Comparison of ENCODE assay signal across 10 cellular contexts in genomic region chr17:38728290-38728831, GRCh38. TPM values are rescaled to one million over a fixed set of nuclear protein-coding genes. Genes with fewer than 3 reads are reported as not detected.
DNase-seq lines count a peak whose midpoint lies in the region; ATAC-seq and TF ChIP-seq lines count a peak whose summit lies in the region.
"Had no signal": no experiment of that assay in that cellular context is flagged by ENCODE, and none has a peak within 500 bp of the region (broad histone marks: within the 10 kb centered on the region; RNA-seq: fewer than 3 reads in every experiment).

No MANE protein-coding gene starts in this region.

- no peak overlapping the region for H3K27ac ChIP-seq in vagina

- TF ChIP-seq CTCF in GM12872 (IDR thresholded peaks at IDR 0.05; ENCODE audit: insufficient read depth, low read depth, low read length), result 0 out of 3 replicates have a peak, but pooled peaks have one; percentile 1
- TF ChIP-seq CTCF in vagina (IDR thresholded peaks at IDR 0.05), result no peak

- intact Hi-C loops in vagina (cut with DNase I), result no loop called here

- H3K27me3 ChIP-seq in vagina, result no peaks in the 10 kb centered on the region

- DNase-seq in T-helper 22 cell (ENCODE audit: low read depth), result peak; percentile 62
- peak; percentile 59 for DNase-seq in activated naive CD8-positive, alpha-beta T cell treated with anti-CD3 and anti-CD28 coated beads for 36 hours
- DNase-seq in stimulated activated CD4-positive, alpha-beta T cell treated with anti-CD3 and anti-CD28 coated beads, TNF-alpha, amount 100 ng/mL, for 4 hours (ENCODE audit: low read depth in 3 of 3), result peak in 2 of 3 experiments; percentile 69 to 70
- no peak for DNase-seq in EL
- no peak for DNase-seq in vagina (ENCODE audit: extremely low spot score in 2 of 2)
- DNase-seq: left ventricle myocardium superior, NCI-H524 had no signal

- H3K27ac Mint-ChIP-seq in activated naive CD8-positive, alpha-beta T cell treated with anti-CD3 and anti-CD28 coated beads for 36 hours, result peak overlapping the region; percentile 98

- peaks cover 0 to 12% of the 10 kb centered on the region in 2 donors for H3K36me3 ChIP-seq in vagina

- H3K9me3 ChIP-seq in vagina, result no peaks in the 10 kb centered on the region

- H3K27me3 Mint-ChIP-seq in activated naive CD8-positive, alpha-beta T cell treated with anti-CD3 and anti-CD28 coated beads for 36 hours, result peaks cover 4% of the 10 kb centered on the region

- TF ChIP-seq POLR2A in vagina (IDR thresholded peaks at IDR 0.05), result no peak

- ATAC-seq in GM18517 (IDR thresholded peaks at IDR 0.05; ENCODE audit: unreplicated experiment), result no peak
- ATAC-seq in GM21576 (IDR thresholded peaks at IDR 0.05; ENCODE audit: unreplicated experiment), result no peak
- ATAC-seq: left ventricle myocardium superior had no signal

- H3K36me3 Mint-ChIP-seq in activated naive CD8-positive, alpha-beta T cell treated with anti-CD3 and anti-CD28 coated beads for 36 hours, result peaks cover 38% of the 10 kb centered on the region

- H3K4me3 ChIP-seq in vagina, result no peak overlapping the region

- H3K4me1 ChIP-seq in vagina, result peaks cover 42% of the 10 kb centered on the region

- peaks cover 5% of the 10 kb centered on the region for H3K9me3 Mint-ChIP-seq in activated naive CD8-positive, alpha-beta T cell treated with anti-CD3 and anti-CD28 coated beads for 36 hours

- peaks cover 63% of the 10 kb centered on the region for H3K4me1 Mint-ChIP-seq in activated naive CD8-positive, alpha-beta T cell treated with anti-CD3 and anti-CD28 coated beads for 36 hours

- H3K4me3 Mint-ChIP-seq in activated naive CD8-positive, alpha-beta T cell treated with anti-CD3 and anti-CD28 coated beads for 36 hours, result peak overlapping the region; percentile 71

RNA-seq across cellular contexts. Expression of gene CISD3, which starts 1.8 kb away (rescaled TPM):
- total RNA-seq in activated naive CD8-positive, alpha-beta T cell treated with anti-CD3 and anti-CD28 coated beads for 36 hours, result 10 to 100 TPM; 54.3 to 57.4 TPM
- 12.8 TPM for total RNA-seq in vagina

RNA-seq across cellular contexts. Expression of gene PCGF2, which starts 19.8 kb away (rescaled TPM):
- total RNA-seq in activated naive CD8-positive, alpha-beta T cell treated with anti-CD3 and anti-CD28 coated beads for 36 hours, result under 1 TPM; 0.40 to 0.74 TPM
- 25.8 TPM for total RNA-seq in vagina

RNA-seq across cellular contexts. Expression of gene MLLT6, which starts 23.3 kb away (rescaled TPM):
- total RNA-seq in activated naive CD8-positive, alpha-beta T cell treated with anti-CD3 and anti-CD28 coated beads for 36 hours, result 100 to 1,000 TPM; 125 to 130 TPM
- 70.2 TPM for total RNA-seq in vagina

RNA-seq across cellular contexts. Expression of gene PSMB3, which starts 24.2 kb away (rescaled TPM):
- total RNA-seq in activated naive CD8-positive, alpha-beta T cell treated with anti-CD3 and anti-CD28 coated beads for 36 hours, result 100 to 1,000 TPM; 284 to 288 TPM
- total RNA-seq in vagina, result 193 TPM

RNA-seq across cellular contexts. Expression of gene EPOP, which starts 53.6 kb away (rescaled TPM):
- total RNA-seq in activated naive CD8-positive, alpha-beta T cell treated with anti-CD3 and anti-CD28 coated beads for 36 hours, result 10 to 100 TPM; 33.6 to 33.7 TPM
- total RNA-seq in vagina, result 0.98 TPM

Comparison
In these comparisons a context has a peak if more than half of its experiments do, and no peak if none do; other contexts are left out.
1. DNase-seq: peak in T-helper 22 cell (single experiment), activated naive CD8-positive, alpha-beta T cell treated with anti-CD3 and anti-CD28 coated beads for 36 hours (single experiment) and stimulated activated CD4-positive, alpha-beta T cell treated with anti-CD3 and anti-CD28 coated beads, TNF-alpha, amount 100 ng/mL, for 4 hours (2 of 3); none in EL (single experiment) and vagina (0 of 2).
2. RNA of gene PCGF2, which starts 19.8 kb away (total RNA-seq): 25.8 TPM in vagina (single experiment); 0.40 to 0.74 TPM in activated naive CD8-positive, alpha-beta T cell treated with anti-CD3 and anti-CD28 coated beads for 36 hours; every median in the first group is over 10 times any median in the second.